8 cellular contexts compared by ENCODE assay signal in genomic region chr16:1826691-1827573, GRCh38. TPM values are rescaled to one million over a fixed set of nuclear protein-coding genes. Genes with fewer than 3 reads are reported as not detected.
DNase-seq lines count a peak whose midpoint lies in the region; ATAC-seq and TF ChIP-seq lines count a peak whose summit lies in the region.

Gene FAHD1 (plus strand): TSS chr16:1827206. CDS start chr16:1827239, 33 bp downstream.
Gene HAGH (minus strand): TSS chr16:1826825. CDS start chr16:1826787, 38 bp downstream.

- peak within 1 kb of the TSS; percentile 90 to 94 (median 93) for H3K4me3 Mint-ChIP-seq in T-cell
- H3K4me3 Mint-ChIP-seq in type B pancreatic cell: peak within 1 kb of the TSS; percentile 96

- 0% methylated on average over 79 to 104 of the region's 104 CpGs for WGBS in adipose tissue, 3 donors

- peak within 1 kb of the TSS; percentile 48 for H3K27ac ChIP-seq in adipose tissue (ENCODE audit: low read depth, low read length)

- H3K27ac Mint-ChIP-seq in T-cell (peak within 1 kb of the TSS; percentile 90 to 95), type B pancreatic cell (peak within 1 kb of the TSS; percentile 90)

- DNase-seq in GM13977 (ENCODE audit: low spot score) (peak; percentile 100), NCI-H146 (lab: John Stamatoyannopoulos, UW) (peak; percentile 94), T-cell (peak; percentile 69 to 92 (median 85)), cardiac septum (ENCODE audit: low spot score) (peak; percentile 97), posterior cingulate gyrus (peak; percentile 91 to 99 (median 95)), type B pancreatic cell (ENCODE audit: extremely low spot score, unreplicated experiment) (peak; percentile 96)

- H3K36me3 Mint-ChIP-seq in T-cell (peaks cover 3% of the 10 kb centered on the region), type B pancreatic cell (peaks cover 5% of the 10 kb centered on the region)

- CTCF ChIA-PET in T-cell (lab: Charles Lee): interaction anchor here in 1 of 2 donors (1.5 kb wide), 1 partner anchor 44 kb away, joined by 6 read pairs; the partner anchor contains the start of genes NUBP2 and SPSB3

- intact Hi-C loops in cardiac septum (cut with DNase I) (loop anchor here (5.0 kb wide), 1 partner anchor 350 kb away; the partner anchor contains the start of gene CLCN7), posterior cingulate gyrus (cut with DNase I) (loop anchor here (5.0 kb wide), 1 partner anchor 55 kb away; the partner anchor contains the start of genes EME2, MRPS34 and NME3)

- peak; percentile 84 for ATAC-seq in HG02870 (IDR thresholded peaks at IDR 0.05; ENCODE audit: unreplicated experiment)
- ATAC-seq in T-cell (replicated peaks in 1 of 4): peak; percentile 84 to 87 (median 86)

- in situ Hi-C loops in GM13977 (cut with MboI; ENCODE audit: low pct_unique_long_range_greater_than_20kb, low sequenced_read_pairs, unreplicated experiment): no loop called here

- peaks cover 33 to 56% (median 46%) of the 10 kb centered on the region in 3 donors for H3K4me1 Mint-ChIP-seq in T-cell
- peaks cover 16% of the 10 kb centered on the region for H3K4me1 Mint-ChIP-seq in type B pancreatic cell (ENCODE audit: unreplicated experiment)

- H3K27me3 Mint-ChIP-seq in T-cell: no peaks in the 10 kb centered on the region
- no peaks in the 10 kb centered on the region for H3K27me3 Mint-ChIP-seq in type B pancreatic cell

- TF ChIP-seq CTCF in GM13977 (IDR thresholded peaks at IDR 0.05; ENCODE audit: extremely low read depth, insufficient read depth, missing control alignments): no peak
- TF ChIP-seq CTCF in type B pancreatic cell (conservative IDR thresholded peaks at IDR 0.05): no peak

- H3K9me3 Mint-ChIP-seq in T-cell (no peaks in the 10 kb centered on the region), type B pancreatic cell (no peaks in the 10 kb centered on the region)

- POLR2A ChIA-PET in T-cell (lab: Charles Lee): interaction anchor here in 1 of 2 donors (0.7 kb wide), 1 partner anchor 1033 kb away, joined by 3 read pairs; no protein-coding TSS in a partner anchor

RNA-seq across cellular contexts. Expression of gene FAHD1, which starts in this region (rescaled TPM):
- total RNA-seq in T-cell: 10 to 100 TPM in 3 of 5 donors, 1 to 10 TPM in 2; 6.2 to 15.3 (median 11.2) TPM
- 10 to 100 TPM; 16.0 to 28.5 (median 21.1) TPM for polyA plus RNA-seq in adipose tissue
- total RNA-seq in cardiac septum: 20.5 TPM
- total RNA-seq in type B pancreatic cell (ENCODE audit: low replicate concordance): 33.2 and 41.1 TPM in 2 replicates

RNA-seq across cellular contexts. Expression of gene HAGH, which starts in this region (rescaled TPM):
- total RNA-seq in T-cell (100 to 1,000 TPM in 1 of 5 donors, 10 to 100 TPM in 4; 37.6 to 102 (median 70.7) TPM), cardiac septum (166 TPM), type B pancreatic cell (ENCODE audit: low replicate concordance) (32.0 and 36.7 TPM in 2 replicates)
- polyA plus RNA-seq in adipose tissue: 100 to 1,000 TPM in 1 of 3 donors, 10 to 100 TPM in 2; 63.9 to 121 (median 71.3) TPM

Comparison
In these comparisons a context has a peak if more than half of its experiments do, and no peak if none do; other contexts are left out.
1. Peak in every context shown above with its lines: DNase-seq, ATAC-seq and H3K27ac ChIP-seq.